Comparison of ENCODE assay signal across 9 cellular contexts in genomic region chr18:12278153-12278764, GRCh38. TPM values are rescaled to one million over a fixed set of nuclear protein-coding genes. Genes with fewer than 3 reads are reported as not detected.
DNase-seq lines count a peak whose midpoint lies in the region; ATAC-seq and TF ChIP-seq lines count a peak whose summit lies in the region.
"Had no signal": no experiment of that assay in that cellular context is flagged by ENCODE, and none has a peak within 500 bp of the region (broad histone marks: within the 10 kb centered on the region; RNA-seq: fewer than 3 reads in every experiment).

No MANE protein-coding gene starts in this region.

- peak overlapping the region; percentile 48 to 58 for H3K4me3 ChIP-seq in foreskin fibroblast (ENCODE audit: low read depth in 1 of 2, low read length in 2 of 2)
- peak overlapping the region; percentile 41 for H3K4me3 ChIP-seq in skeletal muscle cell (ENCODE audit: low read depth, low read length)

- DNase-seq in RPMI7951 (ENCODE audit: low read depth) (peak; percentile 15), foreskin fibroblast (peak in 1 of 2 donors; percentile 44), skeletal muscle cell (ENCODE audit: low read depth) (no peak), ureter (ENCODE audit: low spot score) (no peak), globus pallidus (ENCODE audit: low spot score) (no peak)
- DNase-seq: NCI-H187 had no signal

- TF ChIP-seq CTCF in GM12872 (IDR thresholded peaks at IDR 0.05; ENCODE audit: insufficient read depth, low read depth, low read length): peak; percentile 31; the same call in 2 of the 3 replicates
- TF ChIP-seq CTCF in foreskin fibroblast (IDR thresholded peaks at IDR 0.05; ENCODE audit: low read depth, low read length): peak; percentile 17

- no peak for ATAC-seq in HG02588 (IDR thresholded peaks at IDR 0.05; ENCODE audit: unreplicated experiment)
- no peak for ATAC-seq in HG02970 (IDR thresholded peaks at IDR 0.05; ENCODE audit: low FRiP score, unreplicated experiment)

RNA-seq across cellular contexts. Expression of gene CIDEA, which starts 24.1 kb away (rescaled TPM):
- not detected in 2 replicates for total RNA-seq in RPMI7951 (2014; rRNA removed; shearing (Covaris generic))
- not detected for total RNA-seq in ureter

RNA-seq across cellular contexts. Expression of gene TUBB6, which starts 29.8 kb away (rescaled TPM):
- total RNA-seq in RPMI7951 (2014; rRNA removed; shearing (Covaris generic)): 522 and 588 TPM in 2 replicates
- 101 TPM for total RNA-seq in ureter
